1 cellular context compared by ENCODE assay signal in genomic region chr16:46621006-46621629, GRCh38.
TF ChIP-seq lines count a peak whose summit lies in the region.

SHCBP1 (minus strand) TSS chr16:46621379; CDS start chr16:46621359, 20 bp downstream.

TF ChIP-seq in K562, 482 proteins besides CTCF, POLR2A, EP300 and RAD21 (continued from another document and continues in another):
- peak; percentile 83 for TF ChIP-seq CREB1 (IDR thresholded peaks at IDR 0.05)
- peak; percentile 80 for TF ChIP-seq CREB1 (CRISPR knock-in tag; IDR thresholded peaks at IDR 0.05)
- TF ChIP-seq OTX1 (CRISPR knock-in tag; IDR thresholded peaks at IDR 0.05) = no peak
- peak; percentile 85 for TF ChIP-seq CXXC5 (CRISPR knock-in tag; IDR thresholded peaks at IDR 0.05)
- TF ChIP-seq HMGN3 (IDR thresholded peaks at IDR 0.05; ENCODE audit: borderline replicate concordance, extremely low read depth, insufficient read length, low read depth, low read length) = peak; percentile 81
- TF ChIP-seq MCM3 (IDR thresholded peaks at IDR 0.05) = no peak
- TF ChIP-seq CC2D1A (IDR thresholded peaks at IDR 0.05) = no peak; the same call in 1 of the 2 replicates
- no peak for TF ChIP-seq GATAD2B (IDR thresholded peaks at IDR 0.05; ENCODE audit: borderline replicate concordance)
- TF ChIP-seq ZNF408 (CRISPR knock-in tag; IDR thresholded peaks at IDR 0.05; ENCODE audit: low read depth) = no peak
- no peak for TF ChIP-seq MYC (IDR thresholded peaks at IDR 0.05; ENCODE audit: low read depth, low read length)
- 0 out of 2 replicates have a peak, but pooled peaks have one; percentile 27 for TF ChIP-seq MYC (CRISPR knock-in tag; IDR thresholded peaks at IDR 0.05; ENCODE audit: borderline replicate concordance, low read depth)
- no peak for TF ChIP-seq DLX4 (CRISPR knock-in tag; IDR thresholded peaks at IDR 0.05)
- TF ChIP-seq TAF1 (IDR thresholded peaks at IDR 0.05; ENCODE audit: control insufficient read depth, extremely low read depth, insufficient read depth, low read length, severe bottlenecking) = peak; percentile 80
- no peak for TF ChIP-seq POLR3G (IDR thresholded peaks at IDR 0.05; ENCODE audit: extremely low read depth, insufficient read length, insufficient replicate concordance)
- TF ChIP-seq HNRNPLL (IDR thresholded peaks at IDR 0.05; ENCODE audit: low read depth, low read length, poor library complexity, severe bottlenecking) = peak; percentile 40
- no peak for TF ChIP-seq RBM39 (optimal IDR thresholded peaks at IDR 0.05; ENCODE audit: low read depth, low read length)
- no peak for TF ChIP-seq GATA2 (CRISPR knock-in tag; IDR thresholded peaks at IDR 0.05)
- TF ChIP-seq SRSF1 (IDR thresholded peaks at IDR 0.05; ENCODE audit: low read depth, low read length) = no peak
- peak in 1 of 2 experiments; percentile 67; a peak in 1 of 4 replicates for TF ChIP-seq CSDE1 (IDR thresholded peaks at IDR 0.05)
- TF ChIP-seq PHF20 (IDR thresholded peaks at IDR 0.05; ENCODE audit: partially characterized antibody) = peak; percentile 74
- TF ChIP-seq HMGXB4 (CRISPR knock-in tag; IDR thresholded peaks at IDR 0.05) = peak; percentile 65; the same call in 1 of the 2 replicates
- TF ChIP-seq ID3 (CRISPR knock-in tag; IDR thresholded peaks at IDR 0.05) = no peak
- 0 out of 2 replicates have a peak, but pooled peaks have one; percentile 46 for TF ChIP-seq ID3 (tag; IDR thresholded peaks at IDR 0.05)
- no peak for TF ChIP-seq ZNF431 (CRISPR knock-in tag; IDR thresholded peaks at IDR 0.05)
- peak; percentile 95 for TF ChIP-seq TFAP4 (CRISPR knock-in tag; IDR thresholded peaks at IDR 0.05; ENCODE audit: borderline replicate concordance)
- 0 out of 2 replicates have a peak, but pooled peaks have one; percentile 21 for TF ChIP-seq NR2C2 (CRISPR knock-in tag; IDR thresholded peaks at IDR 0.05)
- TF ChIP-seq NR2C2 (tag; IDR thresholded peaks at IDR 0.05) = no peak
- TF ChIP-seq HCFC1 (IDR thresholded peaks at IDR 0.05; ENCODE audit: low read depth, low read length) = peak; percentile 44; the same call in 1 of the 2 replicates
- TF ChIP-seq ZNF12 (CRISPR knock-in tag; IDR thresholded peaks at IDR 0.05) = no peak
- TF ChIP-seq ZBTB49 (CRISPR knock-in tag; IDR thresholded peaks at IDR 0.05; ENCODE audit: borderline replicate concordance) = 0 out of 2 replicates have a peak, but pooled peaks have one; percentile 57
- TF ChIP-seq ZNF316 (IDR thresholded peaks at IDR 0.05) = no peak
- TF ChIP-seq ZNF280B (CRISPR knock-in tag; IDR thresholded peaks at IDR 0.05) = no peak
- TF ChIP-seq SRSF3 (IDR thresholded peaks at IDR 0.05; ENCODE audit: insufficient read depth, low read length) = 0 out of 2 replicates have a peak, but pooled peaks have one; percentile 68
- TF ChIP-seq TCF7 (IDR thresholded peaks at IDR 0.05; ENCODE audit: borderline replicate concordance) = no peak
- peak; percentile 56; the same call in 1 of the 2 replicates for TF ChIP-seq SP1 (CRISPR knock-in tag; IDR thresholded peaks at IDR 0.05)
- TF ChIP-seq HDAC6 (IDR thresholded peaks at IDR 0.05; ENCODE audit: low read depth, low read length) = no peak
- TF ChIP-seq SIRT6 (IDR thresholded peaks at IDR 0.05; ENCODE audit: low read depth, low read length) = no peak
- TF ChIP-seq MBD2 (IDR thresholded peaks at IDR 0.05; ENCODE audit: borderline replicate concordance, low read depth) = peak; percentile 54; the same call in 1 of the 2 replicates
- no peak for TF ChIP-seq BRF1 (IDR thresholded peaks at IDR 0.05; ENCODE audit: borderline replicate concordance, extremely low read depth, insufficient read length)
- no peak for TF ChIP-seq ARID3A (IDR thresholded peaks at IDR 0.05; ENCODE audit: borderline replicate concordance, low read depth, low read length)
- TF ChIP-seq RBM25 (IDR thresholded peaks at IDR 0.05; ENCODE audit: low read depth, low read length, severe bottlenecking) = peak; percentile 64
- TF ChIP-seq ZNF217 (CRISPR knock-in tag; IDR thresholded peaks at IDR 0.05) = no peak
- peak; percentile 63 for TF ChIP-seq JUND (IDR thresholded peaks at IDR 0.05; ENCODE audit: borderline replicate concordance, low read depth, low read length)
- no peak; the same call in 2 of the 3 replicates for TF ChIP-seq JUND (tag; IDR thresholded peaks at IDR 0.05; ENCODE audit: borderline replicate concordance, low read depth, low read length)
- no peak for TF ChIP-seq NR0B1 (IDR thresholded peaks at IDR 0.05; ENCODE audit: partially characterized antibody)
